In genomic region chr2:25342372-25343186, GRCh38 we compare ENCODE assay signal across 8 cellular contexts. TPM values are rescaled to one million over a fixed set of nuclear protein-coding genes. Genes with fewer than 3 reads are reported as not detected.
DNase-seq lines count a peak whose midpoint lies in the region; TF ChIP-seq lines count a peak whose summit lies in the region.

No MANE protein-coding gene starts in this region.

- H3K9me2 ChIP-seq in GM23248 (ENCODE audit: insufficient read depth): no peaks in the 10 kb centered on the region

- peak overlapping the region; percentile 80 for H3K4me3 ChIP-seq in GM23248
- H3K4me3 ChIP-seq in SJSA1: peak overlapping the region; percentile 50
- peak overlapping the region; percentile 70 to 71 for H3K4me3 ChIP-seq in neutrophil (ENCODE audit: low read depth in 1 of 2, low read length in 1 of 2)

- CTCF ChIA-PET in activated naive CD4-positive, alpha-beta T cell treated with anti-CD3 and anti-CD28 coated beads, Interleukin-2, amount 10 ng/mL, durations not matched to agents 7 days and 5 days (lab: Charles Lee): interaction anchor here (0.6 to 1.8 kb wide), 14 partner anchors 11 to 216 kb away, joined by 3 to 9 read pairs (median 4); no protein-coding TSS in a partner anchor

- peak overlapping the region; percentile 53; the same call in 1 of the 2 replicates for H3K9ac ChIP-seq in ES-I3 (ENCODE audit: low read depth, low read length)
- H3K9ac ChIP-seq in GM23248: no peak overlapping the region

- no peak overlapping the region for H3K27ac ChIP-seq in GM23248
- no peak overlapping the region for H3K27ac ChIP-seq in SJSA1
- H3K27ac ChIP-seq in neutrophil: peak overlapping the region; percentile 60

- peak; percentile 90 for DNase-seq in GM23248
- DNase-seq in LHCN-M2 (ENCODE audit: low read depth): peak; percentile 69
- peak; percentile 78 to 79 for DNase-seq in SJSA1 (ENCODE audit: low read depth in 1 of 2, low spot score in 2 of 2)
- DNase-seq in activated naive CD4-positive, alpha-beta T cell treated with anti-CD3 and anti-CD28 coated beads, Interleukin-2, amount 10 ng/mL, durations not matched to agents 7 days and 5 days: peak; percentile 89
- peak; percentile 87 for DNase-seq in globus pallidus (ENCODE audit: low spot score)
- DNase-seq in superior temporal gyrus (ENCODE audit: extremely low spot score): peak; percentile 82

- peaks cover 26% of the 10 kb centered on the region for H3K27me3 Mint-ChIP-seq in activated naive CD4-positive, alpha-beta T cell treated with anti-CD3 and anti-CD28 coated beads, Interleukin-2, amount 10 ng/mL, durations not matched to agents 7 days and 5 days

- H3K4me2 ChIP-seq in GM23248 (ENCODE audit: unreplicated experiment): peak overlapping the region; percentile 90

- H3K36me3 ChIP-seq in ES-I3 (ENCODE audit: insufficient read depth, low read length) (no peaks in the 10 kb centered on the region), GM23248 (ENCODE audit: low read depth) (no peaks in the 10 kb centered on the region), SJSA1 (no peaks in the 10 kb centered on the region), neutrophil (no peaks in the 10 kb centered on the region)

- H3K79me2 ChIP-seq in GM23248 (ENCODE audit: insufficient read depth): no peaks in the 10 kb centered on the region; the same call in 1 of the 2 replicates

- peak; percentile 94 for TF ChIP-seq CTCF in neutrophil (IDR thresholded peaks at IDR 0.05)

- H3K9me3 ChIP-seq in ES-I3 (ENCODE audit: control insufficient read depth, insufficient read depth, low read length) (no peaks in the 10 kb centered on the region), GM23248 (ENCODE audit: low read depth) (no peaks in the 10 kb centered on the region), SJSA1 (replicated peaks) (no peaks in the 10 kb centered on the region), neutrophil (no peaks in the 10 kb centered on the region)

- H3K27me3 ChIP-seq in GM23248 (replicated peaks; ENCODE audit: insufficient read depth) (no peaks in the 10 kb centered on the region), SJSA1 (replicated peaks) (no peaks in the 10 kb centered on the region; the same call in 1 of the 2 replicates), neutrophil (peaks cover 36% of the 10 kb centered on the region)

- 18 to 19% methylated on average over 24 to 45 of the region's 45 CpGs for WGBS in GM23248 (ENCODE audit: low coverage in 1 of 2, low lambda C conversion rate in 2 of 2, missing lambda C conversion rate in 2 of 2), 2 experiments

- H3F3A ChIP-seq in GM23248 (ENCODE audit: insufficient read depth): no peaks in the 10 kb centered on the region

- H3K4me1 Mint-ChIP-seq in activated naive CD4-positive, alpha-beta T cell treated with anti-CD3 and anti-CD28 coated beads, Interleukin-2, amount 10 ng/mL, durations not matched to agents 7 days and 5 days: peaks cover 31% of the 10 kb centered on the region

- in situ Hi-C loops in GM23248 (cut with MboI): no loop called here

- peak overlapping the region; percentile 87 for H2AFZ ChIP-seq in GM23248

- no peaks in the 10 kb centered on the region for H4K20me1 ChIP-seq in GM23248 (ENCODE audit: insufficient read depth)

- H3K9me3 Mint-ChIP-seq in activated naive CD4-positive, alpha-beta T cell treated with anti-CD3 and anti-CD28 coated beads, Interleukin-2, amount 10 ng/mL, durations not matched to agents 7 days and 5 days: no peaks in the 10 kb centered on the region

- peaks cover 11% of the 10 kb centered on the region; the same call in 1 of the 2 replicates for H3K4me1 ChIP-seq in ES-I3 (ENCODE audit: insufficient read depth, low read length)
- H3K4me1 ChIP-seq in GM23248 (ENCODE audit: insufficient read depth): peaks cover 5% of the 10 kb centered on the region; the same call in 1 of the 2 replicates
- H3K4me1 ChIP-seq in SJSA1 (replicated peaks): 0 out of 2 replicates have a peak, but pooled peaks cover 6% of the 10 kb centered on the region
- H3K4me1 ChIP-seq in neutrophil (ENCODE audit: control insufficient read depth in 1 of 2, insufficient read depth in 1 of 2, low read depth in 1 of 2, low read length in 1 of 2): peaks cover 8 to 20% of the 10 kb centered on the region in 2 experiments

- H3K4me3 Mint-ChIP-seq in activated naive CD4-positive, alpha-beta T cell treated with anti-CD3 and anti-CD28 coated beads, Interleukin-2, amount 10 ng/mL, durations not matched to agents 7 days and 5 days: peak overlapping the region; percentile 85

- peak overlapping the region; percentile 84 for H3K27ac Mint-ChIP-seq in activated naive CD4-positive, alpha-beta T cell treated with anti-CD3 and anti-CD28 coated beads, Interleukin-2, amount 10 ng/mL, durations not matched to agents 7 days and 5 days

- H3K36me3 Mint-ChIP-seq in activated naive CD4-positive, alpha-beta T cell treated with anti-CD3 and anti-CD28 coated beads, Interleukin-2, amount 10 ng/mL, durations not matched to agents 7 days and 5 days: peaks cover 3% of the 10 kb centered on the region

RNA-seq across cellular contexts. Expression of gene DNMT3A, which starts 0.9 kb away (rescaled TPM):
- total RNA-seq in GM23248 (2014; rRNA removed; shearing (Covaris generic)): 7.1 and 18.4 TPM in 2 replicates
- polyA plus RNA-seq in GM23248 (2016; fragmentation: Nextera tagmentation; extraction: Ambion mirVana): 2.5 TPM in 2 replicates
- 3.1 and 5.0 TPM in 2 replicates for total RNA-seq in LHCN-M2 (2014; rRNA removed)
- polyA plus RNA-seq in LHCN-M2 (2012): 6.0 TPM
- total RNA-seq in SJSA1 (2014; rRNA removed; shearing (Covaris generic)): 3.6 and 4.7 TPM in 2 replicates
